In the genomic region with DNA sequence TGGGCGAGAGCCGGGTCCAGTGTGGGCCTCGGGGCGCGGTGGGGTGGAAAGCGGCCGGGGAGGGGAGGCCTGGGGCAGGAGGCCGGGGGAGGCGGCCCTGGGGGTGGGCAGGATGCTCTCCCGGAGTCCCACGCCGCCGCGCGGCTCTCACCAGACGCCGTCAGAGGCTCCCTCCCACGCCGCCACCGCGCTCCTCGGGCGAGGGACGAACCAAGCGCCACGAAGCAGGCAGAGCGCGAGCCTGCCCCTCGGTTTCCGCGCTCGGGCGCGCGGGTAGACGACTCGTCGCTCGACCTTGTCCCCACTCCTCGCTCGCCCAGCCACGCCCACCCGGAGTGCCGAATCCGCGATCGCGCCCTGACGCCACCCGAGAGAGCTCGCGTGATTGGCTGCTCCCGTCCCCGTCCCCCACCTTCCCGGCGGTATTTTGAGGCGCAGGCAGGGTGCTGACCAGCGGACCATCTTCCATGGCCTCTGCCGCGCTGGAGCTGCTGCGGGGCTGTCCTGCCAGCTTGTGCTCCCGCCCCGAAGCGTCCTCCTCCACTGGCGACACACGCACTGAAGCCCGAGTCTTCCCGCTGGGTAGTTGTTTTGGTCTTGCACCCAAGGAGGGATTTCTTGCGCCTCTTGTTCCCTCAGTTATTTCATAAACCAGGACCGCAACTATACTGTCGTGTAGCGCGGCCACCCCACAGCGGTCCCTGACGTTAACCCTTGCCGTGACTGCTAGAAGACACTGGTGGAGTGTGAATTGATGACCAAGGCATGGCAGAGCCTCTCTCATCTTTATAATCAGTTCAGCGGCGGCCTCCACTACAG, we compare ENCODE assay signal across 1 cellular context.
TF ChIP-seq lines count a peak whose summit lies in the region.

A gene with protein sequence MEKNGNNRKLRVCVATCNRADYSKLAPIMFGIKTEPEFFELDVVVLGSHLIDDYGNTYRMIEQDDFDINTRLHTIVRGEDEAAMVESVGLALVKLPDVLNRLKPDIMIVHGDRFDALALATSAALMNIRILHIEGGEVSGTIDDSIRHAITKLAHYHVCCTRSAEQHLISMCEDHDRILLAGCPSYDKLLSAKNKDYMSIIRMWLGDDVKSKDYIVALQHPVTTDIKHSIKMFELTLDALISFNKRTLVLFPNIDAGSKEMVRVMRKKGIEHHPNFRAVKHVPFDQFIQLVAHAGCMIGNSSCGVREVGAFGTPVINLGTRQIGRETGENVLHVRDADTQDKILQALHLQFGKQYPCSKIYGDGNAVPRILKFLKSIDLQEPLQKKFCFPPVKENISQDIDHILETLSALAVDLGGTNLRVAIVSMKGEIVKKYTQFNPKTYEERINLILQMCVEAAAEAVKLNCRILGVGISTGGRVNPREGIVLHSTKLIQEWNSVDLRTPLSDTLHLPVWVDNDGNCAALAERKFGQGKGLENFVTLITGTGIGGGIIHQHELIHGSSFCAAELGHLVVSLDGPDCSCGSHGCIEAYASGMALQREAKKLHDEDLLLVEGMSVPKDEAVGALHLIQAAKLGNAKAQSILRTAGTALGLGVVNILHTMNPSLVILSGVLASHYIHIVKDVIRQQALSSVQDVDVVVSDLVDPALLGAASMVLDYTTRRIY (minus strand): TSS at position 279 of the 819 bp plus-strand sequence. CDS start 9,093 bp downstream, outside the sequence.

TF ChIP-seq in HEK293, 187 proteins besides CTCF, POLR2A, EP300 and RAD21 (continued from another document and continues in another):
- TF ChIP-seq REST (tag by site-specific recombination; IDR thresholded peaks at IDR 0.05) (peak; percentile 87), ZNF202 (tag by site-specific recombination; IDR thresholded peaks at IDR 0.05; ENCODE audit: borderline replicate concordance) (no peak), SP3 (tag by site-specific recombination; IDR thresholded peaks at IDR 0.05) (peak; percentile 89), BCL11B (tag by site-specific recombination; IDR thresholded peaks at IDR 0.05; ENCODE audit: low read depth) (no peak), ZNF600 (tag by site-specific recombination; IDR thresholded peaks at IDR 0.05) (peak; percentile 87), ZNF133 (tag by site-specific recombination; IDR thresholded peaks at IDR 0.05) (no peak), GLIS1 (tag by site-specific recombination; IDR thresholded peaks at IDR 0.05) (peak; percentile 76), ZNF341 (tag by site-specific recombination; IDR thresholded peaks at IDR 0.05; ENCODE audit: low read depth) (peak; percentile 94), ZNF266 (tag by site-specific recombination; IDR thresholded peaks at IDR 0.05; ENCODE audit: low read depth) (no peak), MEIS1 (CRISPR knock-in tag; IDR thresholded peaks at IDR 0.05; ENCODE audit: borderline replicate concordance) (no peak), ZFP3 (tag by site-specific recombination; IDR thresholded peaks at IDR 0.05; ENCODE audit: low read depth) (no peak), PATZ1 (tag by site-specific recombination; IDR thresholded peaks at IDR 0.05) (peak; percentile 53; the same call in 1 of the 2 replicates), KLF16 (tag by site-specific recombination; IDR thresholded peaks at IDR 0.05) (peak; percentile 99), ZNF138 (tag by site-specific recombination; IDR thresholded peaks at IDR 0.05; ENCODE audit: borderline replicate concordance) (no peak), ZNF423 (tag by site-specific recombination; IDR thresholded peaks at IDR 0.05) (no peak), KLF10 (tag by site-specific recombination; IDR thresholded peaks at IDR 0.05) (peak; percentile 80), ZBTB10 (tag by site-specific recombination; IDR thresholded peaks at IDR 0.05) (peak; percentile 90), ZNF561 (tag by site-specific recombination; IDR thresholded peaks at IDR 0.05; ENCODE audit: borderline replicate concordance) (no peak), ZIC2 (tag by site-specific recombination; IDR thresholded peaks at IDR 0.05) (peak; percentile 45; the same call in 1 of the 2 replicates), ZNF223 (tag by site-specific recombination; IDR thresholded peaks at IDR 0.05) (peak; percentile 94), SP7 (tag by site-specific recombination; IDR thresholded peaks at IDR 0.05) (peak; percentile 82), ZNF324 (tag by site-specific recombination; IDR thresholded peaks at IDR 0.05) (peak; percentile 81; the same call in 1 of the 2 replicates), ZNF248 (tag by site-specific recombination; IDR thresholded peaks at IDR 0.05) (no peak), ZNF768 (tag by site-specific recombination; IDR thresholded peaks at IDR 0.05) (no peak), GLI2 (tag by site-specific recombination; IDR thresholded peaks at IDR 0.05; ENCODE audit: borderline replicate concordance, low read depth) (no peak), ZNF391 (tag by site-specific recombination; IDR thresholded peaks at IDR 0.05; ENCODE audit: borderline replicate concordance, low read depth) (no peak; the same call in 1 of the 2 replicates), ZNF596 (tag by site-specific recombination; IDR thresholded peaks at IDR 0.05) (no peak), YY1 (tag by site-specific recombination; IDR thresholded peaks at IDR 0.05) (no peak; the same call in 1 of the 2 replicates), RBAK (tag by site-specific recombination; IDR thresholded peaks at IDR 0.05) (no peak)
- TF ChIP-seq, protein P1, sequence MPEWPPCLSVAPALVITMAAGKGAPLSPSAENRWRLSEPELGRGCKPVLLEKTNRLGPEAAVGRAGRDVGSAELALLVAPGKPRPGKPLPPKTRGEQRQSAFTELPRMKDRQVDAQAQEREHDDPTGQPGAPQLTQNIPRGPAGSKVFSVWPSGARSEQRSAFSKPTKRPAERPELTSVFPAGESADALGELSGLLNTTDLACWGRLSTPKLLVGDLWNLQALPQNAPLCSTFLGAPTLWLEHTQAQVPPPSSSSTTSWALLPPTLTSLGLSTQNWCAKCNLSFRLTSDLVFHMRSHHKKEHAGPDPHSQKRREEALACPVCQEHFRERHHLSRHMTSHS (tag by site-specific recombination; IDR thresholded peaks at IDR 0.05): no peak
- TF ChIP-seq, protein P2, sequence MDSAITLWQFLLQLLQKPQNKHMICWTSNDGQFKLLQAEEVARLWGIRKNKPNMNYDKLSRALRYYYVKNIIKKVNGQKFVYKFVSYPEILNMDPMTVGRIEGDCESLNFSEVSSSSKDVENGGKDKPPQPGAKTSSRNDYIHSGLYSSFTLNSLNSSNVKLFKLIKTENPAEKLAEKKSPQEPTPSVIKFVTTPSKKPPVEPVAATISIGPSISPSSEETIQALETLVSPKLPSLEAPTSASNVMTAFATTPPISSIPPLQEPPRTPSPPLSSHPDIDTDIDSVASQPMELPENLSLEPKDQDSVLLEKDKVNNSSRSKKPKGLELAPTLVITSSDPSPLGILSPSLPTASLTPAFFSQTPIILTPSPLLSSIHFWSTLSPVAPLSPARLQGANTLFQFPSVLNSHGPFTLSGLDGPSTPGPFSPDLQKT (IDR thresholded peaks at IDR 0.05; ENCODE audit: borderline replicate concordance, low read depth, low read length): no peak
- TF ChIP-seq, protein P3, sequence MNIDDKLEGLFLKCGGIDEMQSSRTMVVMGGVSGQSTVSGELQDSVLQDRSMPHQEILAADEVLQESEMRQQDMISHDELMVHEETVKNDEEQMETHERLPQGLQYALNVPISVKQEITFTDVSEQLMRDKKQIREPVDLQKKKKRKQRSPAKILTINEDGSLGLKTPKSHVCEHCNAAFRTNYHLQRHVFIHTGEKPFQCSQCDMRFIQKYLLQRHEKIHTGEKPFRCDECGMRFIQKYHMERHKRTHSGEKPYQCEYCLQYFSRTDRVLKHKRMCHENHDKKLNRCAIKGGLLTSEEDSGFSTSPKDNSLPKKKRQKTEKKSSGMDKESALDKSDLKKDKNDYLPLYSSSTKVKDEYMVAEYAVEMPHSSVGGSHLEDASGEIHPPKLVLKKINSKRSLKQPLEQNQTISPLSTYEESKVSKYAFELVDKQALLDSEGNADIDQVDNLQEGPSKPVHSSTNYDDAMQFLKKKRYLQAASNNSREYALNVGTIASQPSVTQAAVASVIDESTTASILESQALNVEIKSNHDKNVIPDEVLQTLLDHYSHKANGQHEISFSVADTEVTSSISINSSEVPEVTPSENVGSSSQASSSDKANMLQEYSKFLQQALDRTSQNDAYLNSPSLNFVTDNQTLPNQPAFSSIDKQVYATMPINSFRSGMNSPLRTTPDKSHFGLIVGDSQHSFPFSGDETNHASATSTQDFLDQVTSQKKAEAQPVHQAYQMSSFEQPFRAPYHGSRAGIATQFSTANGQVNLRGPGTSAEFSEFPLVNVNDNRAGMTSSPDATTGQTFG (tag by site-specific recombination; IDR thresholded peaks at IDR 0.05; ENCODE audit: borderline replicate concordance): no peak
- TF ChIP-seq, protein P4, sequence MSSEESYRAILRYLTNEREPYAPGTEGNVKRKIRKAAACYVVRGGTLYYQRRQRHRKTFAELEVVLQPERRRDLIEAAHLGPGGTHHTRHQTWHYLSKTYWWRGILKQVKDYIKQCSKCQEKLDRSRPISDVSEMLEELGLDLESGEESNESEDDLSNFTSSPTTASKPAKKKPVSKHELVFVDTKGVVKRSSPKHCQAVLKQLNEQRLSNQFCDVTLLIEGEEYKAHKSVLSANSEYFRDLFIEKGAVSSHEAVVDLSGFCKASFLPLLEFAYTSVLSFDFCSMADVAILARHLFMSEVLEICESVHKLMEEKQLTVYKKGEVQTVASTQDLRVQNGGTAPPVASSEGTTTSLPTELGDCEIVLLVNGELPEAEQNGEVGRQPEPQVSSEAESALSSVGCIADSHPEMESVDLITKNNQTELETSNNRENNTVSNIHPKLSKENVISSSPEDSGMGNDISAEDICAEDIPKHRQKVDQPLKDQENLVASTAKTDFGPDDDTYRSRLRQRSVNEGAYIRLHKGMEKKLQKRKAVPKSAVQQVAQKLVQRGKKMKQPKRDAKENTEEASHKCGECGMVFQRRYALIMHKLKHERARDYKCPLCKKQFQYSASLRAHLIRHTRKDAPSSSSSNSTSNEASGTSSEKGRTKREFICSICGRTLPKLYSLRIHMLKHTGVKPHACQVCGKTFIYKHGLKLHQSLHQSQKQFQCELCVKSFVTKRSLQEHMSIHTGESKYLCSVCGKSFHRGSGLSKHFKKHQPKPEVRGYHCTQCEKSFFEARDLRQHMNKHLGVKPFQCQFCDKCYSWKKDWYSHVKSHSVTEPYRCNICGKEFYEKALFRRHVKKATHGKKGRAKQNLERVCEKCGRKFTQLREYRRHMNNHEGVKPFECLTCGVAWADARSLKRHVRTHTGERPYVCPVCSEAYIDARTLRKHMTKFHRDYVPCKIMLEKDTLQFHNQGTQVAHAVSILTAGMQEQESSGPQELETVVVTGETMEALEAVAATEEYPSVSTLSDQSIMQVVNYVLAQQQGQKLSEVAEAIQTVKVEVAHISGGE (tag by site-specific recombination; conservative IDR thresholded peaks at IDR 0.05; ENCODE audit: low read depth): peak; percentile 15
